Comparison of ENCODE assay signal across 25 cellular contexts in the genomic region with DNA sequence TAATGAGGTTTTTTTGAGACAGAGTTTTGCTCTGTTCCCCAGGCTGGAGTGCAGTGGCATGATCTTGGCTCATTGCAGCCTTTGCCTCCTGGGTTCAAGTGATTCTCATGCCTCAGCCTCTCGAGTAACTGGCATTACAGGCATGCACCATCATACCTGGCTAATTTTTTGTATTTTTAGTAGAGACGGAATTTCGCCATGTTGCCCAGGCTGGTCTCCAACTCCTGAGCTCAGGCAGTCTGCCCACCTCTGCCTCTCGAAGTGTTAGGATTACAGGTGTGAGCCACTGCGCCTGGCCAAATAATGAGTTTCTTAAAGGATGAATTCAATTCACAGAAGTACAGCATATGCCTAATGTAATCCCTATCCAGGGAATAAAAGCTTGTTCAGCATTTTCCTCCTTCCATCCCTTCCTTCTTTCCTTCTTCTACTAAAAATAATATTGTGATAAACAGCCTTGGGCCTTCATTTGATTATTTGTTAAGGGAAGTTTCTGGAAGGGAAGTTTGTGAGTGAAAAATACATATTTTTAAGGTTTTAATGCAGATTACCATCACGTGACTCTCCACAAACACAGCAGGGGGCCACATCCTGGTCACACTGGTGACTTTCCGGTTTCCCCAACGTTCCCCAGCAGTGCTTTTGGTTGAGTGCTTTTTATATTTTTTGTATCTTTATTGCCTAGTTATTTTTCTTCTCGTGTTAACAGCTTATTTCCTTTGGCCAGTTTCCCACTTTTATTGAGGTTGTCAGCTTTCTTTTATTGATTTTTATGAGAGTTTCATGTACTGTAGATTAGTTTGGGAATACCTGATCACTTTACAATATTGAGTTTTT.
DNase-seq lines count a peak whose midpoint lies in the region; ATAC-seq, FAIRE-seq and TF ChIP-seq lines count a peak whose summit lies in the region.
"Had no signal": no experiment of that assay in that cellular context is flagged by ENCODE, and none has a peak within 500 bp of the region (broad histone marks: within the 10 kb centered on the region; RNA-seq: fewer than 3 reads in every experiment).

No MANE protein-coding gene starts in this region.

- no peak for DNase-seq in activated CD8-positive, alpha-beta memory T cell treated with anti-CD3 and anti-CD28 coated beads, Interleukin-2, amount 10 ng/mL, durations not matched to agents 7 days and 5 days
- no peak for DNase-seq in activated CD8-positive, alpha-beta memory T cell treated with anti-CD3 and anti-CD28 coated beads, Interleukin-2, amount 50 U/mL, for 48 hours
- DNase-seq in NB4 (ENCODE audit: low read depth), result peak; percentile 26
- DNase-seq in dermis blood vessel endothelial cell, result peak; percentile 9
- DNase-seq in small intestine, result peak; percentile 3
- DNase-seq in effector CD8-positive, alpha-beta T cell (lab: John Stamatoyannopoulos, UW), result no peak
- no peak for DNase-seq in SW 1271 (lab: John Stamatoyannopoulos, UW)
- no peak for DNase-seq in NCI-H82 treated with DMSO at 0.1 percent for 48 hours (lab: John Stamatoyannopoulos, UW; ENCODE audit: unreplicated experiment)
- DNase-seq: 8988T; activated CD4-positive, alpha-beta T cell treated with anti-CD3 and anti-CD28 coated beads for 48 hours; activated gamma-delta T cell treated with Interleukin-2 at 50 U/mL for 16 hours; amniotic stem cell; foreskin keratinocyte; GM23248; hippocampal formation; NCI-H1105 treated with DMSO at 0.1 percent for 48 hours; NCI-H2081 treated with DMSO at 0.1 percent for 48 hours; NCI-H510A; occipital lobe; right cardiac atrium; stimulated activated CD4-positive, alpha-beta T cell treated with anti-CD3 and anti-CD28 coated beads, Interleukin-15, amount 100 ng/mL, for 24 hours had no signal

- peaks cover 0 to 2% of the 10 kb centered on the region in 2 donors for H3K36me3 ChIP-seq in small intestine (ENCODE audit: control insufficient read depth in 2 of 2, insufficient read depth in 2 of 2, low read length in 2 of 2)

- no peaks in the 10 kb centered on the region for H3K9me3 ChIP-seq in small intestine (ENCODE audit: control insufficient read depth, low read depth)

- no peaks in the 10 kb centered on the region for H3K27me3 ChIP-seq in small intestine (ENCODE audit: control insufficient read depth in 2 of 2, insufficient read depth in 2 of 2, low read length in 2 of 2)
- H3K27me3 ChIP-seq: foreskin keratinocyte had no signal

- peaks cover 18% of the 10 kb centered on the region for H3K36me3 Mint-ChIP-seq in activated CD8-positive, alpha-beta memory T cell treated with anti-CD3 and anti-CD28 coated beads, Interleukin-2, amount 10 ng/mL, durations not matched to agents 7 days and 5 days

- no peak for FAIRE-seq in small intestine (lab: Jason Lieb, UNC)
- FAIRE-seq: D721Med, islet of Langerhans had no signal

- CTCF ChIA-PET in activated CD8-positive, alpha-beta memory T cell treated with anti-CD3 and anti-CD28 coated beads, Interleukin-2, amount 10 ng/mL, durations not matched to agents 7 days and 5 days (lab: Charles Lee), result interaction anchor here (1.0 kb wide), 1 partner anchor 16 kb away, joined by 3 read pairs; no protein-coding TSS in a partner anchor

- no peak overlapping the region for H3K4me3 Mint-ChIP-seq in activated CD8-positive, alpha-beta memory T cell treated with anti-CD3 and anti-CD28 coated beads, Interleukin-2, amount 10 ng/mL, durations not matched to agents 7 days and 5 days

- H3K4me3 ChIP-seq in NB4 (ENCODE audit: low read depth, low read length) (no peak overlapping the region), small intestine (ENCODE audit: low read depth in 1 of 2, low read length in 2 of 2) (no peak overlapping the region)
- H3K4me3 ChIP-seq: GM23248, lung had no signal

- no peak for TF ChIP-seq POLR2A in NB4 (IDR thresholded peaks at IDR 0.05; ENCODE audit: extremely low read depth, insufficient read length)

- 53 to 61% (median 60%) methylated on average over 9 of the region's 9 CpGs for WGBS in small intestine, 3 donors

- TF ChIP-seq CTCF in NB4 (IDR thresholded peaks at IDR 0.05; ENCODE audit: low read depth, low read length), result no peak

- peak overlapping the region; percentile 22 for H3K27ac Mint-ChIP-seq in activated CD8-positive, alpha-beta memory T cell treated with anti-CD3 and anti-CD28 coated beads, Interleukin-2, amount 10 ng/mL, durations not matched to agents 7 days and 5 days

- no peaks in the 10 kb centered on the region for H3K27me3 Mint-ChIP-seq in activated CD8-positive, alpha-beta memory T cell treated with anti-CD3 and anti-CD28 coated beads, Interleukin-2, amount 10 ng/mL, durations not matched to agents 7 days and 5 days

- H3K4me1 Mint-ChIP-seq in activated CD8-positive, alpha-beta memory T cell treated with anti-CD3 and anti-CD28 coated beads, Interleukin-2, amount 10 ng/mL, durations not matched to agents 7 days and 5 days, result peaks cover 17% of the 10 kb centered on the region

- H3K27ac ChIP-seq in small intestine (ENCODE audit: low read depth in 1 of 2, low read length in 1 of 2), result no peak overlapping the region
- H3K27ac ChIP-seq: foreskin keratinocyte, GM23248 had no signal

- no peaks in the 10 kb centered on the region for H3K4me1 ChIP-seq in small intestine (ENCODE audit: control insufficient read depth in 2 of 2, insufficient read depth in 1 of 2, low read depth in 1 of 2, low read length in 1 of 2)
- H3K4me1 ChIP-seq: foreskin keratinocyte had no signal

- H3K9me3 Mint-ChIP-seq in activated CD8-positive, alpha-beta memory T cell treated with anti-CD3 and anti-CD28 coated beads, Interleukin-2, amount 10 ng/mL, durations not matched to agents 7 days and 5 days (ENCODE audit: low read depth), result no peaks in the 10 kb centered on the region

- no peak for ATAC-seq in activated CD8-positive, alpha-beta memory T cell treated with anti-CD3 and anti-CD28 coated beads, Interleukin-2, amount 10 ng/mL, durations not matched to agents 7 days and 5 days
- ATAC-seq: foreskin keratinocyte, right cardiac atrium, Right ventricle myocardium inferior had no signal

Comparison
In these comparisons a context has a peak if more than half of its experiments do, and no peak if none do; other contexts are left out.
1. DNase-seq: peak in NB4 (single experiment), dermis blood vessel endothelial cell (single experiment) and small intestine (single experiment); none in activated CD8-positive, alpha-beta memory T cell treated with anti-CD3 and anti-CD28 coated beads, Interleukin-2, amount 10 ng/mL, durations not matched to agents 7 days and 5 days (single experiment), activated CD8-positive, alpha-beta memory T cell treated with anti-CD3 and anti-CD28 coated beads, Interleukin-2, amount 50 U/mL, for 48 hours (single experiment), effector CD8-positive, alpha-beta T cell (single experiment), SW 1271 (0 of 2) and NCI-H82 treated with DMSO at 0.1 percent for 48 hours (single experiment).